In the genomic region with DNA sequence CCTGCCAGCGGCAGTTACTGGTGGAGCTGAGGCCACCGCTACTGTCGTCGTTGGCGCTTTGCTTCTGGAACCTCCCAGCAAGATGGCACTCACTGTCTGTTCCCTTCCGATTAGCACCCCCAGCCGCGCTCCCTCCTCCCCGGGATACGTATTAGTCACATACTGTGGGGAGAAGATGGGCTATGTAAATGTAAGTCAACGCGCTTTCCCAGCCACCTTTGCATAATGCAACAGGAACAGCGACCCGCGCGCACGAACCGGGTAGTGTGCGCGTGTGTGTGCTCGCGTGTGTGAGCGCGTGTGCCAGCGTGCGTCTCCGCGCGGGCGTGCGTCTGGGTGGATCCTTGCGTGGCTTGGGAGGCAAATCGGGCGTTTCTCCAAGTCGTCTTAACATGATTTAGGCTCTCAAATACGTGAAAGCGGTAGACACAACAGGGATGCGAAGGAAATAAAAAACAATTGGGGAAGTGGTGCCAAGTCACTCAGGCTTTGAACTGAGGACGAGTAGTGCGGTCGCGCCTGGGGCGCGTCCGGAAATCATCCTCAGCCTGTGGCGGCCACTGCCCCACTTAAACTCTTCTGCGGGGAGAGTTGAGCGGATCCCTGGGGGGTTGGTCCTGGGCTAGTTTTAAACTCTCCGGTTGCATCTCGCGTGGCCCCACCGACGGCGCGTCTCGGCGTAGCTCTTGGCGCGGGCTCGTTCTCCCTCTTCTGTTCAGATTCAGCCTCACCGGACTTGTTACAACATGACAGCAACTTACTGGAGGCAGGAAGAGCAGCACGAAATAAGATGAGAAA, we compare ENCODE assay signal across 9 cellular contexts. TPM values are rescaled to one million over a fixed set of nuclear protein-coding genes. Genes with fewer than 3 reads are reported as not detected.
DNase-seq lines count a peak whose midpoint lies in the region; ATAC-seq and TF ChIP-seq lines count a peak whose summit lies in the region.
"Had no signal": no experiment of that assay in that cellular context is flagged by ENCODE, and none has a peak within 500 bp of the region (broad histone marks: within the 10 kb centered on the region; RNA-seq: fewer than 3 reads in every experiment).

No MANE protein-coding gene starts in this region.

- TF ChIP-seq CTCF in WTC11 (IDR thresholded peaks at IDR 0.05): no peak

- no peaks in the 10 kb centered on the region for H3K9me3 Mint-ChIP-seq in activated CD8-positive, alpha-beta memory T cell treated with anti-CD3 and anti-CD28 coated beads, Interleukin-2, amount 10 ng/mL, durations not matched to agents 7 days and 5 days (ENCODE audit: low read depth)
- H3K9me3 Mint-ChIP-seq in WTC11: no peaks in the 10 kb centered on the region

- CTCF ChIA-PET in activated CD8-positive, alpha-beta memory T cell treated with anti-CD3 and anti-CD28 coated beads, Interleukin-2, amount 10 ng/mL, durations not matched to agents 7 days and 5 days (lab: Charles Lee): no interaction called here
- CTCF ChIA-PET in WTC11 (lab: Charles Lee): interaction anchor here (1.0 kb wide), 1 partner anchor 80 kb away, joined by 3 read pairs; no protein-coding TSS in a partner anchor

- no peak for DNase-seq in activated CD8-positive, alpha-beta memory T cell treated with anti-CD3 and anti-CD28 coated beads, Interleukin-2, amount 10 ng/mL, durations not matched to agents 7 days and 5 days
- DNase-seq in activated CD8-positive, alpha-beta memory T cell treated with anti-CD3 and anti-CD28 coated beads, Interleukin-2, amount 50 U/mL, for 4 hours: no peak
- DNase-seq in WTC11 (ENCODE audit: low spot score): peak; percentile 68
- peak; percentile 73 for DNase-seq in Right ventricle myocardium inferior (ENCODE audit: missing footprints)
- peak in 43 of 56 donors; percentile 6 to 88 (median 64) for DNase-seq in nucleus accumbens (lab: John Stamatoyannopoulos, UW)
- DNase-seq: DND-41 had no signal

- POLR2A ChIA-PET in WTC11 (lab: Charles Lee): interaction anchor here (0.8 to 0.9 kb wide), 2 partner anchors 44 to 45 kb away, joined by 3 read pairs; no protein-coding TSS in a partner anchor

- peaks cover 11% of the 10 kb centered on the region for H3K4me1 Mint-ChIP-seq in activated CD8-positive, alpha-beta memory T cell treated with anti-CD3 and anti-CD28 coated beads, Interleukin-2, amount 10 ng/mL, durations not matched to agents 7 days and 5 days
- peaks cover 66% of the 10 kb centered on the region for H3K4me1 Mint-ChIP-seq in WTC11

- peaks cover 16% of the 10 kb centered on the region for H3K36me3 Mint-ChIP-seq in activated CD8-positive, alpha-beta memory T cell treated with anti-CD3 and anti-CD28 coated beads, Interleukin-2, amount 10 ng/mL, durations not matched to agents 7 days and 5 days
- no peaks in the 10 kb centered on the region for H3K36me3 Mint-ChIP-seq in WTC11

- H3K27me3 Mint-ChIP-seq in activated CD8-positive, alpha-beta memory T cell treated with anti-CD3 and anti-CD28 coated beads, Interleukin-2, amount 10 ng/mL, durations not matched to agents 7 days and 5 days: peaks cover 69% of the 10 kb centered on the region
- peaks cover 82% of the 10 kb centered on the region for H3K27me3 Mint-ChIP-seq in WTC11 (ENCODE audit: low read depth)

- H3K27ac Mint-ChIP-seq in activated CD8-positive, alpha-beta memory T cell treated with anti-CD3 and anti-CD28 coated beads, Interleukin-2, amount 10 ng/mL, durations not matched to agents 7 days and 5 days: peak overlapping the region; percentile 59
- no peak overlapping the region for H3K27ac Mint-ChIP-seq in WTC11

- H3K4me3 Mint-ChIP-seq in activated CD8-positive, alpha-beta memory T cell treated with anti-CD3 and anti-CD28 coated beads, Interleukin-2, amount 10 ng/mL, durations not matched to agents 7 days and 5 days: no peak overlapping the region
- H3K4me3 Mint-ChIP-seq in WTC11: peak overlapping the region; percentile 91

- no peak for ATAC-seq in activated CD8-positive, alpha-beta memory T cell treated with anti-CD3 and anti-CD28 coated beads, Interleukin-2, amount 10 ng/mL, durations not matched to agents 7 days and 5 days
- ATAC-seq in WTC11 (peak; percentile 11), Right ventricle myocardium inferior (peak; percentile 33), GM18502 (IDR thresholded peaks at IDR 0.05; ENCODE audit: poor library complexity, unreplicated experiment) (no peak), GM21447 (IDR thresholded peaks at IDR 0.05; ENCODE audit: unreplicated experiment) (no peak), HG02610 (IDR thresholded peaks at IDR 0.05; ENCODE audit: unreplicated experiment) (no peak)

- intact Hi-C loops in Right ventricle myocardium inferior (cut with DNase I): no loop called here

TF ChIP-seq in WTC11, 78 proteins besides CTCF, POLR2A, EP300 and RAD21 (continues in another document):
- TF ChIP-seq NFYB (CRISPR knock-in tag; conservative IDR thresholded peaks at IDR 0.05; ENCODE audit: low read depth) (no peak), MLX (CRISPR knock-in tag; IDR thresholded peaks at IDR 0.05) (no peak), TEAD4 (CRISPR knock-in tag; IDR thresholded peaks at IDR 0.05) (0 out of 2 replicates have a peak, but pooled peaks have one; percentile 18), RORB (CRISPR knock-in tag; IDR thresholded peaks at IDR 0.05) (no peak), ZNF671 (CRISPR knock-in tag; IDR thresholded peaks at IDR 0.05) (no peak), ZNF219 (CRISPR knock-in tag; IDR thresholded peaks at IDR 0.05; ENCODE audit: borderline replicate concordance) (0 out of 2 replicates have a peak, but pooled peaks have one; percentile 34), KAT7 (CRISPR knock-in tag; IDR thresholded peaks at IDR 0.05; ENCODE audit: borderline replicate concordance) (peak; percentile 27; the same call in 1 of the 2 replicates), ZNF263 (CRISPR knock-in tag; IDR thresholded peaks at IDR 0.05; ENCODE audit: low read depth) (no peak), ZBTB43 (CRISPR knock-in tag; IDR thresholded peaks at IDR 0.05) (peak; percentile 95), FOXP1 (CRISPR knock-in tag; IDR thresholded peaks at IDR 0.05; ENCODE audit: borderline replicate concordance) (peak; percentile 73; the same call in 1 of the 2 replicates), MYBL2 (CRISPR knock-in tag; IDR thresholded peaks at IDR 0.05) (peak; percentile 58; the same call in 1 of the 2 replicates)
- TF ChIP-seq, protein P1, sequence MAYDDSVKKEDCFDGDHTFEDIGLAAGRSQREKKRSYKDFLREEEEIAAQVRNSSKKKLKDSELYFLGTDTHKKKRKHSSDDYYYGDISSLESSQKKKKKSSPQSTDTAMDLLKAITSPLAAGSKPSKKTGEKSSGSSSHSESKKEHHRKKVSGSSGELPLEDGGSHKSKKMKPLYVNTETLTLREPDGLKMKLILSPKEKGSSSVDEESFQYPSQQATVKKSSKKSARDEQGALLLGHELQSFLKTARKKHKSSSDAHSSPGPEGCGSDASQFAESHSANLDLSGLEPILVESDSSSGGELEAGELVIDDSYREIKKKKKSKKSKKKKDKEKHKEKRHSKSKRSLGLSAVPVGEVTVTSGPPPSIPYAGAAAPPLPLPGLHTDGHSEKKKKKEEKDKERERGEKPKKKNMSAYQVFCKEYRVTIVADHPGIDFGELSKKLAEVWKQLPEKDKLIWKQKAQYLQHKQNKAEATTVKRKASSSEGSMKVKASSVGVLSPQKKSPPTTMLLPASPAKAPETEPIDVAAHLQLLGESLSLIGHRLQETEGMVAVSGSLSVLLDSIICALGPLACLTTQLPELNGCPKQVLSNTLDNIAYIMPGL (CRISPR knock-in tag; IDR thresholded peaks at IDR 0.05): no peak

RNA-seq across cellular contexts. Expression of gene FLRT2, which starts 1.8 kb away (rescaled TPM):
- total RNA-seq in activated CD8-positive, alpha-beta memory T cell treated with anti-CD3 and anti-CD28 coated beads, Interleukin-2, amount 10 ng/mL, durations not matched to agents 7 days and 5 days: not detected
- 8.0 to 13.2 TPM (median 9.4 TPM) in 3 replicates for total RNA-seq in WTC11 (2021)
- total RNA-seq in Right ventricle myocardium inferior: 3.4 TPM

Comparison
In these comparisons a context has a peak if more than half of its experiments do, and no peak if none do; other contexts are left out.
1. ATAC-seq: peak in WTC11 (single experiment) and Right ventricle myocardium inferior (single experiment); none in activated CD8-positive, alpha-beta memory T cell treated with anti-CD3 and anti-CD28 coated beads, Interleukin-2, amount 10 ng/mL, durations not matched to agents 7 days and 5 days (single experiment), GM18502 (single experiment), GM21447 (single experiment) and HG02610 (single experiment).
2. DNase-seq: peak in WTC11 (single experiment), Right ventricle myocardium inferior (single experiment) and nucleus accumbens (43 of 56); none in activated CD8-positive, alpha-beta memory T cell treated with anti-CD3 and anti-CD28 coated beads, Interleukin-2, amount 10 ng/mL, durations not matched to agents 7 days and 5 days (single experiment) and activated CD8-positive, alpha-beta memory T cell treated with anti-CD3 and anti-CD28 coated beads, Interleukin-2, amount 50 U/mL, for 4 hours (single experiment).